Comparison of ENCODE assay signal across 34 cellular contexts in genomic region chr7:65342723-65343629, GRCh38.
"Had no signal": no experiment of that assay in that cellular context is flagged by ENCODE, and none has a peak within 500 bp of the region (broad histone marks: within the 10 kb centered on the region; RNA-seq: fewer than 3 reads in every experiment).

No MANE protein-coding gene starts in this region.

- H3K4me3 ChIP-seq: MG63 had no signal

- H3K27me3 ChIP-seq: brain microvascular endothelial cell, MG63 had no signal

- ATAC-seq: activated CD8-positive, alpha-beta T cell treated with anti-CD3 and anti-CD28 coated beads for 36 hours; activated T-cell treated with anti-CD3 and anti-CD28 coated beads, Interleukin-2, amount 50 U/mL, for 72 hours; activated T-helper 17 cell treated with anti-CD3 and anti-CD28 coated beads, Interleukin-2, amount 50 U/mL, for 72 hours; Panc1; SK-N-SH treated with all-trans-retinoic acid at 6 μM for 48 hours had no signal

- H3K27ac ChIP-seq: brain microvascular endothelial cell, WERI-Rb-1 had no signal

- H3K36me3 ChIP-seq: brain microvascular endothelial cell, MG63 had no signal

- H3K9me3 ChIP-seq: MG63 had no signal

- DNase-seq: activated CD4-positive, alpha-beta T cell treated with anti-CD3 and anti-CD28 coated beads for 1 hour; activated CD4-positive, alpha-beta T cell treated with anti-CD3 and anti-CD28 coated beads for 48 hours; activated CD4-positive, alpha-beta T cell treated with anti-CD3 and anti-CD28 coated beads, Interleukin-2, amount 50 U/mL, for 4 hours; activated CD4-positive, CD25-positive, alpha-beta regulatory T cell; activated CD8-positive, alpha-beta T cell treated with anti-CD3 and anti-CD28 coated beads for 36 hours; activated effector memory CD4-positive, alpha-beta T cell treated with anti-CD3 and anti-CD28 coated beads, Interleukin-2, amount 50 U/mL, for 16 hours; activated naive CD4-positive, alpha-beta T cell; activated naive CD4-positive, alpha-beta T cell treated with anti-CD3 and anti-CD28 coated beads, Interleukin-2, amount 50 U/mL, for 16 hours; activated naive CD8-positive, alpha-beta T cell treated with anti-CD3 and anti-CD28 coated beads for 36 hours; activated T-cell treated with anti-CD3 and anti-CD28 coated beads, Interleukin-2, amount 50 U/mL, for 1 hour; activated T-cell treated with anti-CD3 and anti-CD28 coated beads, Interleukin-2, amount 50 U/mL, for 72 hours; amniotic stem cell; aorta; brain microvascular endothelial cell; central memory CD4-positive, alpha-beta T cell; Kasumi-1; MG63; NCI-H1048; NCI-H1105 treated with DMSO at 0.1 percent for 48 hours; NCI-H1436; NCI-H1694; NCI-H1930; NCI-H2081 treated with DMSO at 0.1 percent for 48 hours; NCI-H345; NCI-H524 treated with DMSO at 0.1 percent for 48 hours; RPMI8226; SIG-M5; T-helper 1 cell; T-helper 2 cell; T-helper 9 cell; WERI-Rb-1 had no signal
